In the genomic region with DNA sequence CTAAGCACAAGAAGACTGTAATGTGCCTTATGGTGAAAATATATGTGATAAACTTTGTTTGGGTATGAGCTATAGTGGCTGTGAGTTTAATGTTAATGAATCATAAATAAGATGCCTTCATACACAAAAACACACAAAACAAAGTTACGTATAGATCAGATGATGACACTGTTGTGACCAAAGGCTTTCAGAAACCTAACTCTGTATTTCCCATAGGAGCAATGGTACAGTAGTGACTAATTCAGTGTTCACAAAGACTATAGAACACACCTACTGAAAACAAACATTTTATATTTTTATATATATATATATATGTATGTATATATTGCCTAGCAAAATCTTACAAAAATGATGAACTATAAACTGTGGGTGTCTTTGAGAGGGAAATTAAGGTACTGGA, we compare ENCODE assay signal across 9 cellular contexts.
"Had no signal": no experiment of that assay in that cellular context is flagged by ENCODE, and none has a peak within 500 bp of the region (broad histone marks: within the 10 kb centered on the region; RNA-seq: fewer than 3 reads in every experiment).

No MANE protein-coding gene starts in this region.

- DNase-seq: H9, HCEC 1CT, HFFc6, KBM-7 had no signal

- H3K4me2 ChIP-seq: GM23338 had no signal

- H2AFZ ChIP-seq: GM23338 had no signal

- FAIRE-seq: H1, H54, HepG2 had no signal

- H3K27ac ChIP-seq: HL-60 had no signal

- ATAC-seq: GM23338, HepG2 had no signal

- H3K4me3 ChIP-seq: GM23338 had no signal
